In the genomic region with DNA sequence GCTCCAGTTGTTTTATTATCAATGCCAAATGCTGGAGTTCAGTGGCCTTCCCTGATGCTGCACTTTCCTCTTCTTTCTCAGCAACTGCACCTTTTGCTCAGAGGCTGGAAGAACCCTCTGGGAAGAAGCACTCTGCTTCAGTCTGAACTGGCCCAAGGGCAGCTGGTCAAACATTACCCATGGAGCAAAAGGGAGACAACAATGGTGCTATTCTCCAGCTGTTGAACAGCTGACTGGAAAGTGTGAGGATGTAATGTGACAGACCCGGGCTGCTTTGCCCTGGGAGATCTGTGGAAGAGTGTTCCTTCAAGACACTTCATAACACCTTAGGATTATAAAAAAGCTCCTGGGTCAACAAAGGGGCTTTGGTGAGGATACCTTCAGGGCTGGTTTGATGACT, we compare ENCODE assay signal across 20 cellular contexts.
DNase-seq lines count a peak whose midpoint lies in the region; ATAC-seq, FAIRE-seq and TF ChIP-seq lines count a peak whose summit lies in the region.
"Had no signal": no experiment of that assay in that cellular context is flagged by ENCODE, and none has a peak within 500 bp of the region (broad histone marks: within the 10 kb centered on the region; RNA-seq: fewer than 3 reads in every experiment).

No MANE protein-coding gene starts in this region.

- ATAC-seq in HG03439 (IDR thresholded peaks at IDR 0.05; ENCODE audit: unreplicated experiment), result no peak
- ATAC-seq: natural killer cell had no signal

- DNase-seq in COLO829 (ENCODE audit: low spot score), result peak; percentile 19
- DNase-seq in NCI-H1417 (lab: John Stamatoyannopoulos, UW), result peak in 2 of 3 experiments; percentile 55 to 87
- peak; percentile 70 to 78 for DNase-seq in SHP77 (lab: John Stamatoyannopoulos, UW)
- DNase-seq in medulla oblongata (ENCODE audit: extremely low spot score), result peak; percentile 62
- DNase-seq in retina, result no peak
- no peak for DNase-seq in LoVo (ENCODE audit: low spot score)
- DNase-seq in H54 (ENCODE audit: insufficient read length, low spot score), result no peak
- DNase-seq: activated naive CD8-positive, alpha-beta T cell treated with anti-CD3 and anti-CD28 coated beads for 36 hours; CD4-positive, alpha-beta T cell; DND-41; effector CD8-positive, alpha-beta T cell; natural killer cell; NCI-H1436 treated with DMSO at 0.1 percent for 48 hours; NCI-H446 treated with DMSO at 0.1 percent for 48 hours; stimulated activated CD4-positive, alpha-beta T cell treated with anti-CD3 and anti-CD28 coated beads, Interleukin-2, amount 100 ng/mL, for 24 hours; stimulated activated naive CD4-positive, alpha-beta T cell; tibial artery had no signal

- no peak for FAIRE-seq in H54 (lab: Jason Lieb, UNC)
- FAIRE-seq: GM12892, TTC549 had no signal

- no peak for TF ChIP-seq POLR2A in H54 (IDR thresholded peaks at IDR 0.05; ENCODE audit: low read depth, low read length)

Comparison
In these comparisons a context has a peak if more than half of its experiments do, and no peak if none do; other contexts are left out.
1. DNase-seq: peak in COLO829 (single experiment), NCI-H1417 (2 of 3), SHP77 (2 of 2) and medulla oblongata (single experiment); none in retina (single experiment), LoVo (single experiment) and H54 (single experiment).